Comparison of ENCODE assay signal across 21 cellular contexts in the genomic region with DNA sequence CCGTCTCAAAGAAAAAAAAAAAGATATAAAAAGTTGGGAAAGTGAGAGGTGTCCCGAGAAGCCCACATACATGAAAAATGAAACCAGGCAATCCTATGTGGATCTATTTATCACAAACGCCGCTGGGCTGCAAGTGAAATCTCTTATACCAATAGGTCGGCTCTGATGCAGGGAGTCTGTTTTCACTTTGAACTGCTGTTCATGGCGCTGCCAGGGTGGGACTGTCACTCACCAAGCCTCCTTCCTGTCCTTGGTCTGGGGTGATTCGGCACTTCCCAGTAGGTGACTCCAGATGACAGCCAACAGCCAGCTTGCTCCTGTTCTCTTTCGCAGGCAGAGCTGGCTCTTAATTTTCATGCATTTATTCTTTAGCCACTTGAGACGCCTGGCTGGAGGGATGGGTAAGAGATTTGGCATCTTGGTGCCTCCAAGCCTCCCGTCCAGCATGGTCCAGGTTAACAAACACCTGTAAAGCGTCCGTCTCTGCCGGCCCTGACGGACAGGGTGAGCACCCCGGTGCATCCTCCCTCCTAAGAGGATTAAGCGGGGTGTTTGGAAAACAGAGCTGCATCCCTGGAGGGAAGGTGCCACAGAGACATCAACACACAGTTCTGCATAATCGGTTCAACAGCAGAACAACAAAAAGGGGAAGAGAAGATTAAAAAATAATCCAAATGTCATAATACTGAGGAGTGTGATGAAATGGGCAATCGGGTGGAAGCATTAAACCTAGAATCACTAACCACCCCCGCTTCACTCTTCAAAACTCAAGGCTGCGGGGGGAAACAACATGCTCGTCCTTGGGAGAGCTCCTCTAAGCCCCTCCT. TPM values are rescaled to one million over a fixed set of nuclear protein-coding genes. Genes with fewer than 3 reads are reported as not detected.
DNase-seq lines count a peak whose midpoint lies in the region; ATAC-seq and TF ChIP-seq lines count a peak whose summit lies in the region.
"Had no signal": no experiment of that assay in that cellular context is flagged by ENCODE, and none has a peak within 500 bp of the region (broad histone marks: within the 10 kb centered on the region; RNA-seq: fewer than 3 reads in every experiment).

No MANE protein-coding gene starts in this region.

- ATAC-seq in psoas muscle, result peak in 1 of 4 donors; percentile 31
- ATAC-seq: activated naive CD8-positive, alpha-beta T cell treated with anti-CD3 and anti-CD28 coated beads, Interleukin-2, amount 50 U/mL, for 24 hours had no signal

- WGBS in psoas muscle, 3 donors, result 63 to 76% (median 68%) methylated on average over 21 of the region's 21 CpGs

- no peak for DNase-seq in CD14-positive monocyte (ENCODE audit: low spot score)
- peak; percentile 47 to 82 for DNase-seq in NOMO-1 (lab: John Stamatoyannopoulos, UW; ENCODE audit: unreplicated experiment in 2 of 2)
- DNase-seq in dorsolateral prefrontal cortex, result no peak
- no peak for DNase-seq in psoas muscle
- DNase-seq in NCI-H1694 treated with DMSO at 0.1 percent for 48 hours (lab: John Stamatoyannopoulos, UW), result no peak
- no peak for DNase-seq in effector CD4-positive, alpha-beta T cell
- no peak for DNase-seq in erythroblast (lab: John Stamatoyannopoulos, UW)
- DNase-seq in activated T-cell treated with anti-CD3 and anti-CD28 coated beads, Interleukin-2, amount 50 U/mL, for 1 hour, result no peak
- DNase-seq: activated CD4-positive, CD25-positive, alpha-beta regulatory T cell; activated CD8-positive, alpha-beta memory T cell treated with anti-CD3 and anti-CD28 coated beads for 24 hours; activated naive CD8-positive, alpha-beta T cell treated with anti-CD3 and anti-CD28 coated beads, Interleukin-2, amount 50 U/mL, for 24 hours; Calu3; effector memory CD4-positive, alpha-beta T cell; IMR-90; NCI-H2107; NCI-H526; Peyer's patch; T-helper 1 cell had no signal

- intact Hi-C loops in CD14-positive monocyte (cut with micrococcal nuclease) (loop anchor here in 1 of 2 donors (10.0 kb wide), 1 partner anchor 398 kb away; no protein-coding TSS in a partner anchor), dorsolateral prefrontal cortex (cut with DNase I) (no loop called here), psoas muscle (cut with DNase I) (loop anchor here in 1 of 2 donors (5.0 kb wide), 1 partner anchor 50 kb away; no protein-coding TSS in a partner anchor)

- no peaks in the 10 kb centered on the region for H3K27me3 ChIP-seq in dorsolateral prefrontal cortex
- H3K27me3 ChIP-seq in psoas muscle (ENCODE audit: insufficient read depth in 3 of 3, low read length in 2 of 3), result no peaks in the 10 kb centered on the region
- H3K27me3 ChIP-seq: cardiac muscle cell, Peyer's patch, testis had no signal

- peaks cover 15% of the 10 kb centered on the region for H3K4me1 ChIP-seq in psoas muscle
- H3K4me1 ChIP-seq: Peyer's patch, testis had no signal

- H3K4me3 ChIP-seq in dorsolateral prefrontal cortex (peak overlapping the region in 3 of 59 donors; percentile 6 to 22 (median 15)), psoas muscle (no peak overlapping the region)
- H3K4me3 ChIP-seq: cardiac muscle cell, Peyer's patch, testis had no signal

- peaks cover 0 to 6% of the 10 kb centered on the region in 2 donors for H3K36me3 Mint-ChIP-seq in CD14-positive monocyte

- TF ChIP-seq POLR2A in erythroblast (IDR thresholded peaks at IDR 0.05; ENCODE audit: low read length), result no peak

- no peaks in the 10 kb centered on the region for H3K9me3 ChIP-seq in psoas muscle
- H3K9me3 ChIP-seq: Peyer's patch, testis had no signal

- no peaks in the 10 kb centered on the region for H3K9me3 Mint-ChIP-seq in CD14-positive monocyte
- H3K9me3 Mint-ChIP-seq: activated naive CD8-positive, alpha-beta T cell treated with anti-CD3 and anti-CD28 coated beads, Interleukin-2, amount 50 U/mL, for 24 hours; activated T-helper 2 cell treated with anti-CD3 and anti-CD28 coated beads, Interferon-gamma antibody, Interleukin-2, Interleukin-4, amounts not matched to agents 10 μg/mL and 5 μg/mL and 100 μg/mL, durations not matched to agents 14 hours and 24 hours and 36 hours had no signal

- H3K4me1 Mint-ChIP-seq in CD14-positive monocyte, result peaks cover 42% of the 10 kb centered on the region
- H3K4me1 Mint-ChIP-seq: activated naive CD8-positive, alpha-beta T cell treated with anti-CD3 and anti-CD28 coated beads, Interleukin-2, amount 50 U/mL, for 24 hours had no signal

- no peak for TF ChIP-seq CTCF in CD14-positive monocyte (IDR thresholded peaks at IDR 0.05)
- no peak for TF ChIP-seq CTCF in dorsolateral prefrontal cortex (IDR thresholded peaks at IDR 0.05 in 54 of 56, conservative IDR thresholded peaks at IDR 0.05 in 2 of 56; ENCODE audit: low read depth in 1 of 56, partially characterized antibody in 56 of 56)
- TF ChIP-seq CTCF in psoas muscle (IDR thresholded peaks at IDR 0.05), result no peak

- H3K27ac Mint-ChIP-seq in CD14-positive monocyte, result peak overlapping the region; percentile 81 to 93 (median 90)
- H3K27ac Mint-ChIP-seq: activated naive CD8-positive, alpha-beta T cell treated with anti-CD3 and anti-CD28 coated beads, Interleukin-2, amount 50 U/mL, for 24 hours; activated T-helper 2 cell treated with anti-CD3 and anti-CD28 coated beads, Interferon-gamma antibody, Interleukin-2, Interleukin-4, amounts not matched to agents 10 μg/mL and 5 μg/mL and 100 μg/mL, durations not matched to agents 14 hours and 24 hours and 36 hours had no signal

- H3K4me3 Mint-ChIP-seq in CD14-positive monocyte, result peak overlapping the region; percentile 20 to 75
- H3K4me3 Mint-ChIP-seq: activated naive CD8-positive, alpha-beta T cell treated with anti-CD3 and anti-CD28 coated beads, Interleukin-2, amount 50 U/mL, for 24 hours had no signal

- peaks cover 0 to 2% (median 1%) of the 10 kb centered on the region in 3 donors for H3K27me3 Mint-ChIP-seq in CD14-positive monocyte (ENCODE audit: low read depth in 3 of 3)
- H3K27me3 Mint-ChIP-seq: activated naive CD8-positive, alpha-beta T cell treated with anti-CD3 and anti-CD28 coated beads, Interleukin-2, amount 50 U/mL, for 24 hours had no signal

- H3K27ac ChIP-seq in dorsolateral prefrontal cortex (peak overlapping the region in 54 of 59 donors; percentile 5 to 89 (median 70)), psoas muscle (peak overlapping the region; percentile 81)
- H3K27ac ChIP-seq: cardiac muscle cell, Peyer's patch, testis had no signal

- no peaks in the 10 kb centered on the region for H3K36me3 ChIP-seq in psoas muscle (ENCODE audit: insufficient read depth in 1 of 2, low read depth in 1 of 2)
- H3K36me3 ChIP-seq: cardiac muscle cell, Peyer's patch had no signal

RNA-seq across cellular contexts. Expression of a gene that starts 58.7 kb away (rescaled TPM):
- 1 to 10 TPM; 3.0 to 3.3 TPM for polyA plus RNA-seq in CD14-positive monocyte
- total RNA-seq in dorsolateral prefrontal cortex, result 10 to 100 TPM in 8 of 120 experiments, 1 to 10 TPM in 112; 1.0 to 15.2 (median 4.1) TPM
- 10 to 100 TPM; 12.3 to 47.4 (median 22.8) TPM for total RNA-seq in psoas muscle
- polyA plus RNA-seq in psoas muscle, result 10 to 100 TPM in 1 of 3 donors, 1 to 10 TPM in 2; 8.6 to 15.7 (median 8.9) TPM

Comparison
In these comparisons a context has a peak if more than half of its experiments do, and no peak if none do; other contexts are left out.
1. DNase-seq: peak in NOMO-1 (2 of 2); none in CD14-positive monocyte (single experiment), dorsolateral prefrontal cortex (0 of 10), psoas muscle (0 of 2), NCI-H1694 treated with DMSO at 0.1 percent for 48 hours (single experiment), effector CD4-positive, alpha-beta T cell (single experiment), erythroblast (0 of 2) and activated T-cell treated with anti-CD3 and anti-CD28 coated beads, Interleukin-2, amount 50 U/mL, for 1 hour (single experiment).